1 cellular context compared by ENCODE assay signal in the genomic region with DNA sequence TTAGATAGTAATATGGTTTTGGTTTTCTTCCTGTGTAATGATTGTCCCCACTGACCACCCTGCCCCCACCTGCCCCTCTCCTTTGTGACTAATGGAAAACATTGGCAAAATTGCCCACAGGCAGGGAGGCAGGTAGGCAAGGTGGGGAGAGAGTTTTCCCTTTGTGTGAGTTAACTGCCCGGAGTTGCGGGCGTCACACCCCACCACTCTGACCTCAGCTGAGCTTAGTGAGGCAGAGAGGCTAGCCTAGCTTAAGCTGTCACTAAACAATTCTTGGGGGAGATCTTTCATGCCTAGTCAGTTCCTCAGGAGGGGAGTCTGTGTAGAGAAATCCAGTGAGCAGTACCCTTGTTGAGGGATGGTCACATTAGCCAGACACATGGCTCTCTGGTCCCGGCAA.
TF ChIP-seq lines count a peak whose summit lies in the region.

No MANE protein-coding gene starts in this region.

TF ChIP-seq in K562, 482 proteins besides CTCF, POLR2A, EP300 and RAD21:
- TF ChIP-seq CHD2 (IDR thresholded peaks at IDR 0.05; ENCODE audit: low read depth, low read length) (no peak), FOXJ2 (tag; IDR thresholded peaks at IDR 0.05) (no peak), KLF16 (IDR thresholded peaks at IDR 0.05) (no peak), BHLHE40 (IDR thresholded peaks at IDR 0.05; ENCODE audit: low read length) (no peak), ZNF778 (CRISPR knock-in tag; IDR thresholded peaks at IDR 0.05) (no peak), TEAD4 (IDR thresholded peaks at IDR 0.05; ENCODE audit: low read length) (no peak), TEAD4 (CRISPR knock-in tag; IDR thresholded peaks at IDR 0.05; ENCODE audit: borderline replicate concordance) (no peak), HSF4 (CRISPR knock-in tag; IDR thresholded peaks at IDR 0.05; ENCODE audit: borderline replicate concordance) (no peak), ZBTB2 (IDR thresholded peaks at IDR 0.05) (no peak), C11orf30 (IDR thresholded peaks at IDR 0.05; ENCODE audit: low read depth) (no peak), EGR1 (conservative IDR thresholded peaks at IDR 0.05) (no peak), CUX1 (CRISPR knock-in tag; IDR thresholded peaks at IDR 0.05) (no peak), CREB1 (IDR thresholded peaks at IDR 0.05) (no peak), CREB1 (CRISPR knock-in tag; IDR thresholded peaks at IDR 0.05) (no peak), PHB (CRISPR knock-in tag; IDR thresholded peaks at IDR 0.05) (no peak)
- TF ChIP-seq, protein P1, sequence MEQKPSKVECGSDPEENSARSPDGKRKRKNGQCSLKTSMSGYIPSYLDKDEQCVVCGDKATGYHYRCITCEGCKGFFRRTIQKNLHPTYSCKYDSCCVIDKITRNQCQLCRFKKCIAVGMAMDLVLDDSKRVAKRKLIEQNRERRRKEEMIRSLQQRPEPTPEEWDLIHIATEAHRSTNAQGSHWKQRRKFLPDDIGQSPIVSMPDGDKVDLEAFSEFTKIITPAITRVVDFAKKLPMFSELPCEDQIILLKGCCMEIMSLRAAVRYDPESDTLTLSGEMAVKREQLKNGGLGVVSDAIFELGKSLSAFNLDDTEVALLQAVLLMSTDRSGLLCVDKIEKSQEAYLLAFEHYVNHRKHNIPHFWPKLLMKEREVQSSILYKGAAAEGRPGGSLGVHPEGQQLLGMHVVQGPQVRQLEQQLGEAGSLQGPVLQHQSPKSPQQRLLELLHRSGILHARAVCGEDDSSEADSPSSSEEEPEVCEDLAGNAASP (IDR thresholded peaks at IDR 0.05), result no peak
